Comparison of ENCODE assay signal across 22 cellular contexts in the genomic region with DNA sequence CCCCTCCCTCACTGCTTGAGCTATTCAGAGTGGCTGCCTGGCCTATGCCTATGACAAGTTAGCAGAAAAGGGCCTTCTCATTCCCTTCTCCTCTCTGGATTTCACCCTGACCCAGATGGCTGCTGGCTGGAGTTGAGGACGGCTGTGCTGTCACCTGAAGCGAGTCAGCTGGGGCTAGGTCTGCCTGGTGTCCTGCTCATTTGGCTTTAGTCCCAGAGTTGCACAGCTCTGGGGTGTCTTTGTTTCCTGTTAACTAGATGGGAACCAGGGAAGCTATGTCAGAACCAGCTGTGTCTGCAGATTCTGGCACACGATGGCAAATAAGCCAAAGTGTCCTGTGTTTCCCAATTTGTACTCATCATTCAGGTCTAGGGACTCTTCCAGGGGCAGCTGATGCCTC. TPM values are rescaled to one million over a fixed set of nuclear protein-coding genes. Genes with fewer than 3 reads are reported as not detected.
DNase-seq lines count a peak whose midpoint lies in the region; ATAC-seq and TF ChIP-seq lines count a peak whose summit lies in the region.
"Had no signal": no experiment of that assay in that cellular context is flagged by ENCODE, and none has a peak within 500 bp of the region (broad histone marks: within the 10 kb centered on the region; RNA-seq: fewer than 3 reads in every experiment).

No MANE protein-coding gene starts in this region.

- DNase-seq in COR-L47 (lab: John Stamatoyannopoulos, UW) (peak; percentile 78), NCI-H1092 (lab: John Stamatoyannopoulos, UW) (peak; percentile 14), adrenal gland (peak in 6 of 7 donors; percentile 23 to 79 (median 33)), mucosa of descending colon (no peak), CD1c-positive myeloid dendritic cell (ENCODE audit: extremely low spot score) (no peak), GM13976 (ENCODE audit: low spot score) (no peak)
- DNase-seq: activated CD4-positive, alpha-beta T cell treated with anti-CD3 and anti-CD28 coated beads for 48 hours; activated effector memory CD4-positive, alpha-beta T cell treated with Interleukin-2 at 50 U/mL for 16 hours; dorsolateral prefrontal cortex; erythroblast; GOT3; heart left ventricle; mesendoderm; MM.1S; NCI-H1930; NCI-H748 treated with DMSO at 0.1 percent for 48 hours; SW 1271 had no signal

- H3K27me3 ChIP-seq in adrenal gland = no peaks in the 10 kb centered on the region
- H3K27me3 ChIP-seq: BLaER1 treated with 17β-estradiol and CSF1 and Interleukin-3, amounts not matched to agents 10 nM and 100 nM; cardiac muscle cell; dorsolateral prefrontal cortex; heart left ventricle; suprapubic skin had no signal

- ATAC-seq in mucosa of descending colon (peak; percentile 30), HG03135 (IDR thresholded peaks at IDR 0.05; ENCODE audit: unreplicated experiment) (no peak)
- ATAC-seq: heart left ventricle, Panc1 had no signal

- no peaks in the 10 kb centered on the region for H3K9me3 ChIP-seq in adrenal gland (replicated peaks in 1 of 3)
- no peaks in the 10 kb centered on the region for H3K9me3 ChIP-seq in mucosa of descending colon
- H3K9me3 ChIP-seq: heart left ventricle, suprapubic skin had no signal

- no peak for TF ChIP-seq POLR2A in adrenal gland (IDR thresholded peaks at IDR 0.05)

- no peaks in the 10 kb centered on the region for H3K4me1 ChIP-seq in adrenal gland (replicated peaks in 1 of 2)
- no peaks in the 10 kb centered on the region for H3K4me1 ChIP-seq in mucosa of descending colon (ENCODE audit: low read depth)
- H3K4me1 ChIP-seq: suprapubic skin had no signal

- WGBS in adrenal gland, 4 donors = 29 to 57% (median 51%) methylated on average over 1 to 3 of the region's 3 CpGs

- no peak for TF ChIP-seq CTCF in adrenal gland (IDR thresholded peaks at IDR 0.05)
- no peak for TF ChIP-seq CTCF in mucosa of descending colon (IDR thresholded peaks at IDR 0.05)
- TF ChIP-seq CTCF in GM13976 (IDR thresholded peaks at IDR 0.05; ENCODE audit: borderline replicate concordance, control extremely low read depth, extremely low read depth, insufficient read depth, missing control alignments) = no peak

- intact Hi-C loops in adrenal gland (cut with DNase I) = no loop called here
- intact Hi-C loops in mucosa of descending colon (cut with DNase I, micrococcal nuclease) = no loop called here

- H3K4me3 ChIP-seq in adrenal gland (no peak overlapping the region), mucosa of descending colon (no peak overlapping the region)
- H3K4me3 ChIP-seq: BLaER1 treated with 17β-estradiol and CSF1 and Interleukin-3, amounts not matched to agents 10 nM and 100 nM; cardiac muscle cell; dorsolateral prefrontal cortex; heart left ventricle; suprapubic skin had no signal

- no peak overlapping the region for H3K27ac ChIP-seq in adrenal gland
- H3K27ac ChIP-seq: BLaER1 treated with 17β-estradiol and CSF1 and Interleukin-3, amounts not matched to agents 10 nM and 100 nM; cardiac muscle cell; dorsolateral prefrontal cortex; heart left ventricle; suprapubic skin had no signal

- in situ Hi-C loops in GM13976 (cut with MboI; ENCODE audit: low sequenced_read_pairs, unreplicated experiment) = no loop called here

- no peaks in the 10 kb centered on the region for H3K36me3 ChIP-seq in adrenal gland (replicated peaks in 1 of 2)
- H3K36me3 ChIP-seq in mucosa of descending colon (ENCODE audit: low read depth) = no peaks in the 10 kb centered on the region
- H3K36me3 ChIP-seq: BLaER1 treated with 17β-estradiol and CSF1 and Interleukin-3, amounts not matched to agents 10 nM and 100 nM; cardiac muscle cell; heart left ventricle; suprapubic skin had no signal

RNA-seq across cellular contexts. Expression of a gene that starts 52.9 kb away (rescaled TPM):
- total RNA-seq in adrenal gland = 1 to 10 TPM in 6 of 8 donors, under 1 TPM in 2; 0.30 to 3.5 (median 2.2) TPM
- 1 to 10 TPM; 1.4 to 2.1 (median 1.5) TPM for polyA plus RNA-seq in adrenal gland
- 1 to 10 TPM; 1.0 to 2.5 (median 1.1) TPM for total RNA-seq in mucosa of descending colon

Comparison
In these comparisons a context has a peak if more than half of its experiments do, and no peak if none do; other contexts are left out.
1. DNase-seq: peak in COR-L47 (single experiment), NCI-H1092 (single experiment) and adrenal gland (6 of 7); none in mucosa of descending colon (0 of 3), CD1c-positive myeloid dendritic cell (single experiment) and GM13976 (single experiment).